In the genomic region with DNA sequence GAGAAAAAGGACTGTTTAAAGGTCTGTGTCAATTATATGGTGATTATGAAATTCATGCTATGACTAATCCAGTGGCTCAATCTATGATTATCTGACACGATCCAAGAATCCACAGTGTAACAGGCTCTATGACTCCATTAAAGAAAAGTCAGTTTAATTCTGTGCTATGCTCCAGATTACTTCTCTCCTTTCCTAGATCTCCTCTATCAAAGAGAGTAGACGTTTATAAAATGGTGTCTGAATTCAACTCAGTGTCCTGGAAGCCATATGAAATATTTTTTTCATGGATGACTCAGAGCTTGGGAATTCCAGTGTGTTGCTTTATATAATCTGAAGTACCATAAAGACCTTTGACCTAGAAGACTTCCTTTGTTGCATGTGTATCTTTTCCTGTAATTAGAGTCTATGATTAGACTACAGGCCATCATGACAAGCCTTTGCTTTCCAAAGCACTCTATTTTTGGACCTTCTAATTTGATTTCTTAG, we compare ENCODE assay signal across 8 cellular contexts. TPM values are rescaled to one million over a fixed set of nuclear protein-coding genes. Genes with fewer than 3 reads are reported as not detected.
A peak's percentile ranks its signal among the peaks of the same experiment; 100 is the strongest.
DNase-seq lines count a peak whose midpoint lies in the region; ATAC-seq and TF ChIP-seq lines count a peak whose summit lies in the region.

No MANE protein-coding gene starts in this region.

- H3K4me3 Mint-ChIP-seq in activated CD8-positive, alpha-beta T cell treated with anti-CD3 and anti-CD28 coated beads for 36 hours = no peak overlapping the region

- H3K27me3 ChIP-seq in tibial nerve = no peaks in the 10 kb centered on the region

- H3K9me3 Mint-ChIP-seq in activated CD8-positive, alpha-beta T cell treated with anti-CD3 and anti-CD28 coated beads for 36 hours = no peaks in the 10 kb centered on the region

- 14 to 29% methylated on average over 2 of the region's 2 CpGs for WGBS in tibial nerve, 2 donors

- DNase-seq in HS-27A (ENCODE audit: low read depth) = peak; percentile 67
- peak; percentile 31 for DNase-seq in astrocyte of the hippocampus (ENCODE audit: low read depth, low spot score)
- no peak for DNase-seq in left lobe of liver (ENCODE audit: low spot score)
- DNase-seq in tibial nerve (ENCODE audit: low spot score in 2 of 2) = no peak
- DNase-seq in cerebellum (ENCODE audit: low spot score) = no peak
- DNase-seq in activated CD8-positive, alpha-beta T cell treated with anti-CD3 and anti-CD28 coated beads for 36 hours = no peak
- no peak for DNase-seq in T-helper 9 cell

- peak; percentile 27 for ATAC-seq in left lobe of liver
- no peak for ATAC-seq in activated CD8-positive, alpha-beta T cell treated with anti-CD3 and anti-CD28 coated beads for 36 hours

- intact Hi-C loops in activated CD8-positive, alpha-beta T cell treated with anti-CD3 and anti-CD28 coated beads for 36 hours (cut with micrococcal nuclease) = no loop called here

- peaks cover 0 to 13% (median 10%) of the 10 kb centered on the region in 4 donors for H3K4me1 ChIP-seq in tibial nerve

- TF ChIP-seq POLR2A in tibial nerve (IDR thresholded peaks at IDR 0.05) = no peak

- no peak for TF ChIP-seq CTCF in 22Rv1 (IDR thresholded peaks at IDR 0.05)
- no peak for TF ChIP-seq CTCF in tibial nerve (IDR thresholded peaks at IDR 0.05)
- TF ChIP-seq CTCF in activated CD8-positive, alpha-beta T cell treated with anti-CD3 and anti-CD28 coated beads for 36 hours (IDR thresholded peaks at IDR 0.05) = no peak

- H3K27ac ChIP-seq in 22Rv1 (peak overlapping the region; percentile 12; the same call in 1 of the 2 replicates), tibial nerve (peak overlapping the region in 2 of 4 donors; percentile 9 to 38)

- no peaks in the 10 kb centered on the region for H3K36me3 ChIP-seq in tibial nerve

- TF ChIP-seq EP300 in tibial nerve (IDR thresholded peaks at IDR 0.05) = no peak

- H3K36me3 Mint-ChIP-seq in activated CD8-positive, alpha-beta T cell treated with anti-CD3 and anti-CD28 coated beads for 36 hours (ENCODE audit: low read depth) = no peaks in the 10 kb centered on the region

- no peaks in the 10 kb centered on the region for H3K27me3 Mint-ChIP-seq in activated CD8-positive, alpha-beta T cell treated with anti-CD3 and anti-CD28 coated beads for 36 hours

- POLR2A ChIA-PET in activated CD8-positive, alpha-beta T cell treated with anti-CD3 and anti-CD28 coated beads for 36 hours (lab: Charles Lee) = interaction anchor here (0.6 kb wide), 1 partner anchor 20 kb away, joined by 5 read pairs; no protein-coding TSS in a partner anchor

- no peak overlapping the region for H3K4me3 ChIP-seq in tibial nerve

- no peaks in the 10 kb centered on the region for H3K4me1 Mint-ChIP-seq in activated CD8-positive, alpha-beta T cell treated with anti-CD3 and anti-CD28 coated beads for 36 hours (ENCODE audit: low read depth)

- CTCF ChIA-PET in activated CD8-positive, alpha-beta T cell treated with anti-CD3 and anti-CD28 coated beads for 36 hours (lab: Charles Lee) = interaction anchor here (0.9 to 1.8 kb wide), 5 partner anchors 12 to 226 kb away, joined by 3 to 5 read pairs (median 5); no protein-coding TSS in a partner anchor

- no peak overlapping the region for H3K27ac Mint-ChIP-seq in activated CD8-positive, alpha-beta T cell treated with anti-CD3 and anti-CD28 coated beads for 36 hours

- H3K9me3 ChIP-seq in tibial nerve = no peaks in the 10 kb centered on the region

RNA-seq across cellular contexts. Expression of gene NF1, which starts 27.0 kb away (rescaled TPM):
- total RNA-seq in left lobe of liver (20.4 TPM), tibial nerve (100 to 1,000 TPM in 1 of 4 donors, 10 to 100 TPM in 3; 66.1 to 107 (median 90.9) TPM), cerebellum (176 TPM)
- total RNA-seq in activated CD8-positive, alpha-beta T cell treated with anti-CD3 and anti-CD28 coated beads for 36 hours = 10 to 100 TPM; 19.4 to 20.1 TPM

Comparison
In these comparisons a context has a peak if more than half of its experiments do, and no peak if none do; other contexts are left out.
1. DNase-seq: peak in HS-27A (single experiment) and astrocyte of the hippocampus (single experiment); none in left lobe of liver (single experiment), tibial nerve (0 of 2), cerebellum (single experiment), activated CD8-positive, alpha-beta T cell treated with anti-CD3 and anti-CD28 coated beads for 36 hours (single experiment) and T-helper 9 cell (single experiment).